36 cellular contexts compared by ENCODE assay signal in the genomic region with DNA sequence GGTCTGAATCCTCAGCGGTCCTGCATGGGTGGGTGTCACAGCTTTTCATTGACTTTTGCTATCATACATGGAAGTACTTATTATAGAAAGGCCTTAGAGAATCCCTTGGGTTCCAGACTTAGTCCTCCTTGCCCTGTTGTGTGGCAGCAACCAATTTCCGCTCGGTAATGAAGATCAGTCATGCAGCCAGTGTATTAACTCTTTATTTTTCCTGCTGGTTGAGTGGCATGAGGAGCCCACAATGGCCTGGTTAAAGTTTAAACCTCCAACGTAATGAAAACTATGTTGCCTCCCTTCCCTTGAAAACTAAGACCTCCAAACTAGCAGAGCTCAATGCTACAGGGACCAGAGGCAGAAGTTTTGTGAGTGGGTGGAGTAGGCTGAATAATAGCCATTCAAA.
"Had no signal": no experiment of that assay in that cellular context is flagged by ENCODE, and none has a peak within 500 bp of the region (broad histone marks: within the 10 kb centered on the region; RNA-seq: fewer than 3 reads in every experiment).

No MANE protein-coding gene starts in this region.

- DNase-seq: activated CD4-positive, alpha-beta T cell treated with anti-CD3 and anti-CD28 coated beads for 36 hours; activated CD4-positive, alpha-beta T cell treated with anti-CD3 and anti-CD28 coated beads, Interleukin-2, amount 10 ng/mL, durations not matched to agents 7 days and 5 days; activated CD4-positive, alpha-beta T cell treated with anti-CD3 and anti-CD28 coated beads, Interleukin-2, amount 50 U/mL, for 48 hours; activated CD8-positive, alpha-beta memory T cell treated with anti-CD3 and anti-CD28 coated beads for 24 hours; activated CD8-positive, alpha-beta memory T cell treated with anti-CD3 and anti-CD28 coated beads, Interleukin-2, amount 10 ng/mL, durations not matched to agents 7 days and 5 days; activated CD8-positive, alpha-beta memory T cell treated with anti-CD3 and anti-CD28 coated beads, Interleukin-2, amount 50 U/mL, for 48 hours; activated effector memory CD4-positive, alpha-beta T cell treated with anti-CD3 and anti-CD28 coated beads, Interleukin-2, amount 50 U/mL, for 16 hours; activated naive CD4-positive, alpha-beta T cell; activated naive CD4-positive, alpha-beta T cell treated with anti-CD3 and anti-CD28 coated beads, Interleukin-2, amount 50 U/mL, for 16 hours; activated T-cell treated with anti-CD3 and anti-CD28 coated beads, Interleukin-2, amount 50 U/mL, for 1 hour; activated T-cell treated with anti-CD3 and anti-CD28 coated beads, Interleukin-2, amount 50 U/mL, for 72 hours; adrenal gland; body of pancreas; KG1; NCI-H1092 treated with DMSO at 0.1 percent for 48 hours; NCI-H1417; NCI-H146; NCI-H187; NCI-H2029 treated with DMSO at 0.1 percent for 48 hours; NCI-H2107; NCI-H2171; NCI-H510A; NCI-H526; NCI-H748 treated with DMSO at 0.1 percent for 48 hours; NK-92 treated with Interleukin-12 subunit alpha and Interleukin-12 subunit beta, amount 100 ng/mL, for 24 hours; PC-3; Peyer's patch; RPMI8226; SHP77 treated with DMSO at 0.1 percent for 48 hours; SK-N-SH had no signal

- H3K27ac Mint-ChIP-seq: activated CD4-positive, alpha-beta T cell treated with anti-CD3 and anti-CD28 coated beads for 36 hours; activated CD8-positive, alpha-beta memory T cell treated with anti-CD3 and anti-CD28 coated beads, Interleukin-2, amount 10 ng/mL, durations not matched to agents 7 days and 5 days; activated T-cell treated with anti-CD3 and anti-CD28 coated beads, Interleukin-2, amount 50 U/mL, for 72 hours; activated T-helper 17 cell treated with anti-CD3 and anti-CD28 coated beads, Interleukin-2, amount 50 U/mL, for 72 hours; T-helper 1 cell treated with Interleukin-12 subunit alpha and Interleukin-12 subunit beta and Interleukin-4 antibody, amounts not matched to agents 30 μg/mL and 1 μg/mL, for 36 hours; T-helper 2 cell treated with Interferon-gamma antibody and Interleukin-4, amounts not matched to agents 5 μg/mL and 100 μg/mL, for 36 hours had no signal

- H3K27me3 Mint-ChIP-seq: activated CD4-positive, alpha-beta T cell treated with anti-CD3 and anti-CD28 coated beads for 36 hours; activated CD4-positive, alpha-beta T cell treated with anti-CD3 and anti-CD28 coated beads, Interleukin-2, amount 10 ng/mL, durations not matched to agents 7 days and 5 days; activated CD8-positive, alpha-beta memory T cell treated with anti-CD3 and anti-CD28 coated beads, Interleukin-2, amount 10 ng/mL, durations not matched to agents 7 days and 5 days; activated T-helper 17 cell treated with anti-CD3 and anti-CD28 coated beads, Interleukin-2, amount 50 U/mL, for 72 hours had no signal

- H3K4me2 ChIP-seq: SK-N-SH had no signal

- H3K4me1 Mint-ChIP-seq: activated T-helper 17 cell treated with anti-CD3 and anti-CD28 coated beads, Interleukin-2, amount 50 U/mL, for 72 hours had no signal

- H3K9me3 ChIP-seq: adrenal gland, body of pancreas, breast epithelium, Peyer's patch, SJSA1, SK-N-SH had no signal

- ATAC-seq: activated CD4-positive, alpha-beta T cell treated with anti-CD3 and anti-CD28 coated beads for 36 hours; activated CD4-positive, CD25-positive, alpha-beta regulatory T cell treated with anti-CD3 and anti-CD28 coated beads, Interleukin-2, amount 50 U/mL, for 24 hours; activated CD8-positive, alpha-beta memory T cell treated with anti-CD3 and anti-CD28 coated beads, Interleukin-2, amount 10 ng/mL, durations not matched to agents 7 days and 5 days; activated T-cell treated with anti-CD3 and anti-CD28 coated beads, Interleukin-2, amount 50 U/mL, for 72 hours; activated T-helper 17 cell treated with anti-CD3 and anti-CD28 coated beads, Interleukin-2, amount 50 U/mL, for 72 hours; body of pancreas; PC-3 had no signal

- H3K4me3 Mint-ChIP-seq: activated CD4-positive, alpha-beta T cell treated with anti-CD3 and anti-CD28 coated beads for 36 hours; activated CD4-positive, alpha-beta T cell treated with anti-CD3 and anti-CD28 coated beads, Interleukin-2, amount 10 ng/mL, durations not matched to agents 7 days and 5 days; activated CD8-positive, alpha-beta memory T cell treated with anti-CD3 and anti-CD28 coated beads, Interleukin-2, amount 10 ng/mL, durations not matched to agents 7 days and 5 days; activated T-cell treated with anti-CD3 and anti-CD28 coated beads, Interleukin-2, amount 50 U/mL, for 72 hours; activated T-helper 17 cell treated with anti-CD3 and anti-CD28 coated beads, Interleukin-2, amount 50 U/mL, for 72 hours; T-helper 1 cell treated with Interleukin-12 subunit alpha and Interleukin-12 subunit beta and Interleukin-4 antibody, amounts not matched to agents 30 μg/mL and 1 μg/mL, for 36 hours; T-helper 2 cell treated with Interferon-gamma antibody and Interleukin-4, amounts not matched to agents 5 μg/mL and 100 μg/mL, for 36 hours had no signal

- H3K9me3 Mint-ChIP-seq: activated T-helper 17 cell treated with anti-CD3 and anti-CD28 coated beads, Interleukin-2, amount 50 U/mL, for 72 hours; T-helper 2 cell treated with Interferon-gamma antibody and Interleukin-4, amounts not matched to agents 5 μg/mL and 100 μg/mL, for 36 hours had no signal

- H3K27me3 ChIP-seq: adrenal gland, body of pancreas, breast epithelium, Peyer's patch, SJSA1 had no signal

- H3K36me3 ChIP-seq: adrenal gland, breast epithelium, Peyer's patch, SJSA1 had no signal

- H3K4me3 ChIP-seq: adrenal gland, body of pancreas, breast epithelium, Peyer's patch, SJSA1 had no signal

- H3K9ac ChIP-seq: SK-N-SH had no signal

- H3K27ac ChIP-seq: adrenal gland, body of pancreas, breast epithelium, Peyer's patch, SJSA1 had no signal

- H3K4me1 ChIP-seq: adrenal gland, breast epithelium, Peyer's patch, SJSA1 had no signal

- H3K9me2 ChIP-seq: SK-N-SH had no signal
